ENCODE assay signal across 11 cellular contexts in genomic region chr6:12324096-12324495, GRCh38. TPM values are rescaled to one million over a fixed set of nuclear protein-coding genes. Genes with fewer than 3 reads are reported as not detected.
DNase-seq lines count a peak whose midpoint lies in the region; ATAC-seq and TF ChIP-seq lines count a peak whose summit lies in the region.
"Had no signal": no experiment of that assay in that cellular context is flagged by ENCODE, and none has a peak within 500 bp of the region (broad histone marks: within the 10 kb centered on the region; RNA-seq: fewer than 3 reads in every experiment).

No MANE protein-coding gene starts in this region.

- no peak overlapping the region for H2BK120ac ChIP-seq in mesenchymal stem cell (ENCODE audit: low read depth, low read length)

- H3K9ac ChIP-seq in mesenchymal stem cell (ENCODE audit: low read length): no peak overlapping the region
- H3K9ac ChIP-seq: parathyroid adenoma had no signal

- no peaks in the 10 kb centered on the region for H3K27me3 Mint-ChIP-seq in chondrocyte (ENCODE audit: low read depth)

- H2BK5ac ChIP-seq in mesenchymal stem cell (ENCODE audit: low read depth, low read length, poor library complexity, severe bottlenecking): no peak overlapping the region

- no peak overlapping the region for H3K14ac ChIP-seq in mesenchymal stem cell (ENCODE audit: low read length in 2 of 2)

- H3K36me3 ChIP-seq in BJ (ENCODE audit: control insufficient read depth, insufficient read depth, low read length) (no peaks in the 10 kb centered on the region), mesenchymal stem cell (ENCODE audit: control insufficient read depth in 1 of 2, insufficient read depth in 2 of 2, low read depth in 1 of 2, low read length in 2 of 2) (no peaks in the 10 kb centered on the region)

- no peak overlapping the region for H2AFZ ChIP-seq in mesenchymal stem cell (ENCODE audit: low read depth, low read length)
- H2AFZ ChIP-seq: parathyroid adenoma had no signal

- WGBS in mesenchymal stem cell: 31% methylated on average over 3 of the region's 3 CpGs

- TF ChIP-seq CTCF in BJ (IDR thresholded peaks at IDR 0.05; ENCODE audit: insufficient read depth, low read depth, low read length) (no peak), chondrocyte (IDR thresholded peaks at IDR 0.05) (no peak)

- peak overlapping the region; percentile 53 for H3K27ac Mint-ChIP-seq in chondrocyte (ENCODE audit: unreplicated experiment)

- no peak overlapping the region for H4K8ac ChIP-seq in mesenchymal stem cell (ENCODE audit: low read length)

- peaks cover 4% of the 10 kb centered on the region for H3K9me3 ChIP-seq in mesenchymal stem cell (ENCODE audit: control insufficient read depth, low read length)

- peaks cover 1% of the 10 kb centered on the region for H3K9me3 Mint-ChIP-seq in chondrocyte (ENCODE audit: low read depth)

- peaks cover 18% of the 10 kb centered on the region for H3K4me1 Mint-ChIP-seq in chondrocyte (ENCODE audit: low read depth)

- no peak overlapping the region for H2BK15ac ChIP-seq in mesenchymal stem cell (ENCODE audit: low read depth, poor library complexity, severe bottlenecking)

- no peaks in the 10 kb centered on the region for H3K79me1 ChIP-seq in mesenchymal stem cell (replicated peaks; ENCODE audit: low read length, poor library complexity, severe bottlenecking)

- H3K18ac ChIP-seq in mesenchymal stem cell (ENCODE audit: low read depth in 1 of 2, low read length in 2 of 2): no peak overlapping the region

- H3K4me1 ChIP-seq in mesenchymal stem cell (ENCODE audit: control insufficient read depth, insufficient read depth, low read depth, low read length): peaks cover 6% of the 10 kb centered on the region
- H3K4me1 ChIP-seq: parathyroid adenoma had no signal

- DNase-seq in BJ (ENCODE audit: low read depth): peak; percentile 33
- DNase-seq in LHCN-M2 (ENCODE audit: low read depth): peak; percentile 71
- DNase-seq in chondrocyte (ENCODE audit: low spot score): no peak
- peak; percentile 57 for DNase-seq in mesenchymal stem cell
- DNase-seq in D341Med (ENCODE audit: low spot score): no peak
- no peak for DNase-seq in NCI-H524 treated with DMSO at 0.1 percent for 48 hours (lab: John Stamatoyannopoulos, UW)
- DNase-seq: activated naive CD4-positive, alpha-beta T cell treated with Interleukin-2 at 50 U/mL for 16 hours; NCI-H2029 had no signal

- POLR2A ChIA-PET in BJ (lab: Charles Lee): interaction anchor here (0.6 kb wide), 1 partner anchor 29 kb away, joined by 6 read pairs; no protein-coding TSS in a partner anchor

- CTCF ChIA-PET in BJ (lab: Yijun Ruan, JAX): interaction anchor here (1.4 to 1.6 kb wide), 4 partner anchors 11 to 282 kb away, joined by 3 to 5 read pairs (median 4); no protein-coding TSS in a partner anchor

- no peak overlapping the region for H2BK12ac ChIP-seq in mesenchymal stem cell (ENCODE audit: low read length in 2 of 2)

- no peak overlapping the region for H3K23ac ChIP-seq in mesenchymal stem cell (ENCODE audit: low read length in 2 of 2)

- H3K4me3 Mint-ChIP-seq in chondrocyte (ENCODE audit: unreplicated experiment): no peak overlapping the region

- H3K4me2 ChIP-seq in mesenchymal stem cell (ENCODE audit: low read length, poor library complexity, severe bottlenecking): no peak overlapping the region

- H3K27me3 ChIP-seq in BJ (ENCODE audit: control insufficient read depth, insufficient read depth, low read length) (no peaks in the 10 kb centered on the region), mesenchymal stem cell (ENCODE audit: control insufficient read depth in 1 of 2, insufficient read depth in 1 of 2, low read length in 2 of 2) (peaks cover 0 to 5% of the 10 kb centered on the region in 2 experiments)

- H2AK5ac ChIP-seq in mesenchymal stem cell (ENCODE audit: low read length, severe bottlenecking): no peak overlapping the region

- H3K4me3 ChIP-seq in BJ (ENCODE audit: low read depth, low read length) (no peak overlapping the region), mesenchymal stem cell (ENCODE audit: insufficient read depth in 1 of 2, low read depth in 1 of 2, low read length in 2 of 2) (no peak overlapping the region)

- H4K91ac ChIP-seq in mesenchymal stem cell (ENCODE audit: low read length): no peak overlapping the region

- H3K27ac ChIP-seq in mesenchymal stem cell (ENCODE audit: low read length, poor library complexity, severe bottlenecking): peak overlapping the region; percentile 55
- H3K27ac ChIP-seq: parathyroid adenoma had no signal

- no peak overlapping the region for H3K4ac ChIP-seq in mesenchymal stem cell (ENCODE audit: low read depth in 1 of 2, low read length in 2 of 2)

- no peaks in the 10 kb centered on the region for H3K36me3 Mint-ChIP-seq in chondrocyte (ENCODE audit: low read depth)

- ATAC-seq in GM19467 (IDR thresholded peaks at IDR 0.05; ENCODE audit: unreplicated experiment) (no peak), GM21390 (IDR thresholded peaks at IDR 0.05; ENCODE audit: unreplicated experiment) (no peak)

RNA-seq across cellular contexts. Expression of gene EDN1, which starts 33.9 kb away (rescaled TPM):
- polyA plus RNA-seq in BJ (2011; rRNA removed): 3.2 and 4.0 TPM in 2 replicates
- 2.2 and 2.8 TPM in 2 replicates for polyA minus RNA-seq in BJ (2011; rRNA and poly(A)+ RNA removed)
- total RNA-seq in LHCN-M2 (2014; rRNA removed): 0.98 and 2.8 TPM in 2 replicates
- 21.9 TPM for polyA plus RNA-seq in LHCN-M2 (2012)
- 10.6 to 17.6 TPM (median 16.9 TPM) in 3 replicates for total RNA-seq in chondrocyte
- 3.7 TPM for polyA plus RNA-seq in mesenchymal stem cell (2013, experiment 1 of 2)
- polyA plus RNA-seq in mesenchymal stem cell (2013, experiment 2 of 2): 3.2 TPM

Comparison
In these comparisons a context has a peak if more than half of its experiments do, and no peak if none do; other contexts are left out.
1. DNase-seq: peak in BJ (single experiment), LHCN-M2 (single experiment) and mesenchymal stem cell (single experiment); none in chondrocyte (single experiment), D341Med (single experiment) and NCI-H524 treated with DMSO at 0.1 percent for 48 hours (single experiment).